Comparison of ENCODE assay signal across 8 cellular contexts in the genomic region with DNA sequence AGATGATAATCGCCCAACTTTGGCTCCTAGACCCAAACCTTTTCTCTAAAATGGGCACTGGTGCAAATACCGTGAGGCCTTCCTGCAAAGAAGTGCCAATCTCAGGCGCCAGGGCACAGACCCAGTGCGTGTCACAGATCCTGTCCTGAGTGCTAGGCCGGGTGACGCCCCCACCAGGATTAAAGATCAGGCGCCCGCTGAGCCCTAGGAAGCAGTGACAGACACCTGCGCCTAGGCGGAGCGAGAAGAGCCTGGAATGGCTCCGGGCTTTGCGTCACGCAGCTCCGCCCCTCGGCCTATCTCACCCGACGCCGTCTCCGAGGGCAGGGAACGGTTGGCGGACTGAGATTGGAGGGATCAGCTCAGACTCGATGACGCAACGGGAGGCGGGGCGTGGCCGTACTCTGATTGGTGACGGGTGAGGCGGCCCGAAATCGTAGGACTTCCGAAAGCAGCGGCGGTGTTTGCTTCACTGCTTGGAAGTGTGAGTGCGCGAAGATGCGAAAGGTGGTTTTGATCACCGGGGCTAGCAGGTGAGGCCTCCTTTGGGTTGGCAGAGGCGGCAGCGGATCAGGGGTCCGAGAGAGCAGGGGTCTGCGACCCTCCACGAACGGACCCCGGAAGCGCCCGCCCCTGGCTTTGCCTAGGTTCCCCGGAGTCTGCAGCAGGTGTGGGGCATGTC. TPM values are rescaled to one million over a fixed set of nuclear protein-coding genes. Genes with fewer than 3 reads are reported as not detected.
DNase-seq lines count a peak whose midpoint lies in the region; ATAC-seq, FAIRE-seq and TF ChIP-seq lines count a peak whose summit lies in the region.
"Not testable (repeated sequence)": the region's sequence is repeated elsewhere in the genome, so short reads cannot be mapped to it uniquely, and the experiment has no call there.

A gene with protein sequence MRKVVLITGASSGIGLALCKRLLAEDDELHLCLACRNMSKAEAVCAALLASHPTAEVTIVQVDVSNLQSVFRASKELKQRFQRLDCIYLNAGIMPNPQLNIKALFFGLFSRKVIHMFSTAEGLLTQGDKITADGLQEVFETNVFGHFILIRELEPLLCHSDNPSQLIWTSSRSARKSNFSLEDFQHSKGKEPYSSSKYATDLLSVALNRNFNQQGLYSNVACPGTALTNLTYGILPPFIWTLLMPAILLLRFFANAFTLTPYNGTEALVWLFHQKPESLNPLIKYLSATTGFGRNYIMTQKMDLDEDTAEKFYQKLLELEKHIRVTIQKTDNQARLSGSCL (plus strand): TSS at position 400 of the 682 bp plus-strand sequence. CDS start 99 bp downstream, at position 499.

- H3K4me3 ChIP-seq in WI38 (ENCODE audit: low read depth, low read length) (peak within 1 kb of the TSS; percentile 59), mammary epithelial cell (replicated peaks in 1 of 3; ENCODE audit: insufficient read depth in 1 of 3, low read depth in 2 of 3, low read length in 3 of 3) (peak within 1 kb of the TSS; percentile 17 to 55 (median 45)), small intestine (ENCODE audit: low read depth in 1 of 2, low read length in 2 of 2) (peak within 1 kb of the TSS in 1 of 2 donors; percentile 53)

- dilution Hi-C loops in mammary epithelial cell (cut with HindIII; ENCODE audit: low sequenced_read_pairs) = not testable (repeated sequence)

- intact Hi-C loops in mammary epithelial cell (cut with micrococcal nuclease) = not testable (repeated sequence)

- CTCF ChIA-PET in mammary epithelial cell (lab: Charles Lee; ENCODE audit: low non-redundant PET) = not testable (repeated sequence)

- in situ Hi-C loops in ACHN (cut with HindIII; ENCODE audit: low pct_ligation_motif_present, low pct_unique_long_range_greater_than_20kb, low sequenced_read_pairs); mammary epithelial cell (cut with MboI; ENCODE audit: low sequenced_read_pairs in 2 of 2): not testable (repeated sequence)

- H3K9me3 ChIP-seq in mammary epithelial cell (replicated peaks; ENCODE audit: insufficient read depth, low read length); small intestine (ENCODE audit: control insufficient read depth, low read depth): not testable (repeated sequence)

- FAIRE-seq in small intestine (lab: Jason Lieb, UNC) = peak; percentile 84

- H3K79me2 ChIP-seq in mammary epithelial cell (ENCODE audit: insufficient read depth, low read length) = peaks cover 26% of the 10 kb centered on the region

- H2AFZ ChIP-seq in mammary epithelial cell (ENCODE audit: low read depth, low read length) = peak within 1 kb of the TSS; percentile 84

- H3K4me2 ChIP-seq in mammary epithelial cell (ENCODE audit: insufficient read depth, low read depth, low read length) = peak within 1 kb of the TSS; percentile 63

- under 1% methylated on average over 14 of the region's 49 CpGs for WGBS in mammary epithelial cell (ENCODE audit: low coverage, missing lambda C conversion rate)
- 1 to 2% (median 1%) methylated on average over 22 to 35 of the region's 49 CpGs for WGBS in small intestine, 3 donors

- peak; percentile 99 for ATAC-seq in GM18909 (IDR thresholded peaks at IDR 0.05; ENCODE audit: poor library complexity, unreplicated experiment)
- ATAC-seq in HG03159 (IDR thresholded peaks at IDR 0.05; ENCODE audit: unreplicated experiment) = peak; percentile 100

- peak within 1 kb of the TSS; percentile 60 for H3K27ac ChIP-seq in mammary epithelial cell (ENCODE audit: insufficient read depth, low read depth, low read length)
- peak within 1 kb of the TSS; percentile 81 to 92 for H3K27ac ChIP-seq in small intestine (ENCODE audit: low read depth in 1 of 2, low read length in 1 of 2)

- not testable (repeated sequence) for H3K4me1 ChIP-seq in mammary epithelial cell (ENCODE audit: insufficient read depth, low read length); small intestine (ENCODE audit: control insufficient read depth in 2 of 2, insufficient read depth in 1 of 2, low read depth in 1 of 2, low read length in 1 of 2)

- not testable (repeated sequence) for H3K36me3 ChIP-seq in mammary epithelial cell (ENCODE audit: insufficient read depth, low read length); small intestine (ENCODE audit: control insufficient read depth in 2 of 2, insufficient read depth in 2 of 2, low read length in 2 of 2)

- DNase-seq in ACHN (peak; percentile 69), NCI-H2227 (lab: John Stamatoyannopoulos, UW; ENCODE audit: unreplicated experiment) (peak; percentile 77), mammary epithelial cell (peak; percentile 72), iPS-NIHi11 (ENCODE audit: low spot score) (peak; percentile 57), small intestine (peak; percentile 88)

- H3K27me3 ChIP-seq in mammary epithelial cell (ENCODE audit: insufficient read depth, low read length); small intestine (ENCODE audit: control insufficient read depth in 2 of 2, insufficient read depth in 2 of 2, low read length in 2 of 2): not testable (repeated sequence)

- H3K9ac ChIP-seq in mammary epithelial cell (ENCODE audit: insufficient read depth, low read length) = peak within 1 kb of the TSS; percentile 61

- not testable (repeated sequence) for H4K20me1 ChIP-seq in mammary epithelial cell (ENCODE audit: insufficient read depth, low read length)

- not testable (repeated sequence) for BruUV-seq in mammary epithelial cell (replicated peaks; lab: Mats Ljungman, UMichigan)

- not testable (repeated sequence) for TF ChIP-seq CTCF in WI38 (IDR thresholded peaks at IDR 0.05; ENCODE audit: low read depth, low read length)
- TF ChIP-seq CTCF in mammary epithelial cell (conservative IDR thresholded peaks at IDR 0.05 in 1 of 2, IDR thresholded peaks at IDR 0.05 in 1 of 2; ENCODE audit: extremely low read depth in 1 of 2, insufficient read depth in 1 of 2, low read depth in 1 of 2, low read length in 2 of 2) = peak in 1 of 2 donors; percentile 3

RNA-seq across cellular contexts. Expression of the gene that starts here (rescaled TPM):
- 10 to 100 TPM; 17.7 to 29.0 TPM for total RNA-seq in mammary epithelial cell
- 43.5 TPM for polyA plus RNA-seq in mammary epithelial cell
- polyA minus RNA-seq in mammary epithelial cell = 78.1 TPM
- polyA plus RNA-seq in small intestine = 10 to 100 TPM in 1 of 3 donors, 1 to 10 TPM in 2; 6.2 to 21.3 (median 7.4) TPM
